In the genomic region with DNA sequence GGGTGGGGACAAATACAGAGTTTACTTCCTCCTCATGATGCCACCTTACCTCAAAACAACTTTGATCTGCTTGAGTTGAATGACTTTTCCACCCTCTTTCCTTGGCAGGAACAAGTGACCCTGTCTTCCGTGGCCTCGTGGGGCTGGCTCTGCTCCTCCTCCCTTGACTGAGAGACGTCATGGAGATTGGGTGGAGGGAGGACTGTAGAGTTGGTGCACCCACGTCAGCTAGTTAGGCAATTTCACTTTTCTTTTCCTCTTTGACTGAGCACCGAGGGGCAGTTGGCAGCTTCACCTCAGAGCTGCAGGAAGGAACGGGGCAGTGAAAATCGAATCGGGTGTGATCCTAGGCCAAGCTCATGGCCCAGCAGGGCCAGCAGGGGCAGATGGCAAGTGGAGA, we compare ENCODE assay signal across 8 cellular contexts. TPM values are rescaled to one million over a fixed set of nuclear protein-coding genes. Genes with fewer than 3 reads are reported as not detected.
DNase-seq lines count a peak whose midpoint lies in the region; ATAC-seq and TF ChIP-seq lines count a peak whose summit lies in the region.

A gene (plus strand): TSS at position 251 of the 400 bp plus-strand sequence. CDS start 109 bp downstream, at position 360.

- H3K4me1 Mint-ChIP-seq in activated naive CD4-positive, alpha-beta T cell treated with anti-CD3 and anti-CD28 coated beads, Interleukin-2, amount 50 U/mL, for 24 hours, result peaks cover 79% of the 10 kb centered on the region

- H3K36me3 Mint-ChIP-seq in activated naive CD4-positive, alpha-beta T cell treated with anti-CD3 and anti-CD28 coated beads, Interleukin-2, amount 50 U/mL, for 24 hours, result peaks cover 14% of the 10 kb centered on the region

- peak within 1 kb of the TSS; percentile 100 for H3K27ac ChIP-seq in OCI-LY3 (ENCODE audit: low read length)
- peak within 1 kb of the TSS; percentile 95 for H3K27ac ChIP-seq in neutrophil

- no peaks in the 10 kb centered on the region for H3K27me3 Mint-ChIP-seq in activated naive CD4-positive, alpha-beta T cell treated with anti-CD3 and anti-CD28 coated beads, Interleukin-2, amount 50 U/mL, for 24 hours

- DNase-seq in G401 (ENCODE audit: low spot score) (no peak), DMS114 treated with DMSO at 0.1 percent for 48 hours (lab: John Stamatoyannopoulos, UW; ENCODE audit: unreplicated experiment) (no peak), occipital lobe (lab: John Stamatoyannopoulos, UW) (no peak)

- H3K4me1 ChIP-seq in OCI-LY3 (ENCODE audit: low read length) (peaks cover 54% of the 10 kb centered on the region), neutrophil (ENCODE audit: control insufficient read depth in 1 of 2, insufficient read depth in 1 of 2, low read depth in 1 of 2, low read length in 1 of 2) (peaks cover 46 to 52% of the 10 kb centered on the region in 2 experiments)

- ATAC-seq in GM21619 (IDR thresholded peaks at IDR 0.05; ENCODE audit: unreplicated experiment), result peak; percentile 74

- peak within 1 kb of the TSS; percentile 84 for H3K4me3 Mint-ChIP-seq in activated naive CD4-positive, alpha-beta T cell treated with anti-CD3 and anti-CD28 coated beads, Interleukin-2, amount 50 U/mL, for 24 hours

- peak within 1 kb of the TSS; percentile 100 for H3K9ac ChIP-seq in OCI-LY3 (ENCODE audit: low read length)

- H3K4me3 ChIP-seq in GM08714 (ENCODE audit: low read length) (peak within 1 kb of the TSS; percentile 67), OCI-LY3 (ENCODE audit: low read length) (peak within 1 kb of the TSS; percentile 97), neutrophil (ENCODE audit: low read depth in 1 of 2, low read length in 1 of 2) (peak within 1 kb of the TSS; percentile 66 to 67)

- in situ Hi-C loops in G401 (cut with HindIII; ENCODE audit: low sequenced_read_pairs), result no loop called here

- H3K9me3 ChIP-seq in OCI-LY3 (ENCODE audit: insufficient read depth, low read length), result peaks cover 7% of the 10 kb centered on the region; the same call in 1 of the 2 replicates
- H3K9me3 ChIP-seq in neutrophil, result no peaks in the 10 kb centered on the region

- peaks cover 74% of the 10 kb centered on the region for H3K79me2 ChIP-seq in OCI-LY3 (ENCODE audit: low read length)

- peaks cover 11% of the 10 kb centered on the region for H4K20me1 ChIP-seq in OCI-LY3 (ENCODE audit: insufficient read depth, low read length)

- H2AFZ ChIP-seq in OCI-LY3 (ENCODE audit: low read depth, low read length), result no peak within 1 kb of the TSS

- H3K27ac Mint-ChIP-seq in activated naive CD4-positive, alpha-beta T cell treated with anti-CD3 and anti-CD28 coated beads, Interleukin-2, amount 50 U/mL, for 24 hours, result peak within 1 kb of the TSS; percentile 97

- H3K36me3 ChIP-seq in OCI-LY3 (replicated peaks; ENCODE audit: low read depth, low read length) (peaks cover 24% of the 10 kb centered on the region), neutrophil (no peaks in the 10 kb centered on the region)

- H3K9me3 Mint-ChIP-seq in activated naive CD4-positive, alpha-beta T cell treated with anti-CD3 and anti-CD28 coated beads, Interleukin-2, amount 50 U/mL, for 24 hours, result peaks cover 6% of the 10 kb centered on the region

- no peaks in the 10 kb centered on the region for H3K27me3 ChIP-seq in OCI-LY3 (ENCODE audit: low read depth, low read length)
- H3K27me3 ChIP-seq in neutrophil, result no peaks in the 10 kb centered on the region

- peak within 1 kb of the TSS; percentile 97 for H3K4me2 ChIP-seq in OCI-LY3 (ENCODE audit: low read length)

- TF ChIP-seq CTCF in OCI-LY3 (IDR thresholded peaks at IDR 0.05; ENCODE audit: low read depth, low read length), result no peak
- TF ChIP-seq CTCF in neutrophil (IDR thresholded peaks at IDR 0.05), result peak; percentile 23

RNA-seq across cellular contexts. Expression of the gene that starts here (rescaled TPM):
- 0.41 TPM in 1 of 2 replicates, not detected in the other for total RNA-seq in G401 (2014; rRNA removed; shearing (Covaris generic))
- total RNA-seq in occipital lobe, result 1.1 TPM
